Comparison of ENCODE assay signal across 8 cellular contexts in genomic region chr4:77618383-77619241, GRCh38. TPM values are rescaled to one million over a fixed set of nuclear protein-coding genes. Genes with fewer than 3 reads are reported as not detected.
DNase-seq lines count a peak whose midpoint lies in the region; ATAC-seq, FAIRE-seq and TF ChIP-seq lines count a peak whose summit lies in the region.

No MANE protein-coding gene starts in this region.

- H4K20me1 ChIP-seq in OCI-LY1 (ENCODE audit: insufficient read depth, low read length) = no peaks in the 10 kb centered on the region

- no peak for TF ChIP-seq EP300 in esophagus muscularis mucosa (IDR thresholded peaks at IDR 0.05)

- intact Hi-C loops in esophagus muscularis mucosa (cut with DNase I) = loop anchor here (5.0 kb wide), 1 partner anchor 231 kb away; no protein-coding TSS in a partner anchor

- no peaks in the 10 kb centered on the region for H3K9me3 ChIP-seq in OCI-LY1 (ENCODE audit: low read length)
- no peaks in the 10 kb centered on the region for H3K9me3 ChIP-seq in esophagus muscularis mucosa

- no peaks in the 10 kb centered on the region for H3K36me3 Mint-ChIP-seq in naive thymus-derived CD8-positive, alpha-beta T cell

- no peaks in the 10 kb centered on the region for H3F3A ChIP-seq in OCI-LY1 (ENCODE audit: insufficient read depth, low read length)

- H3K4me3 ChIP-seq in OCI-LY1 (ENCODE audit: low read depth, low read length, poor library complexity, severe bottlenecking) = no peak overlapping the region
- H3K4me3 ChIP-seq in esophagus muscularis mucosa = no peak overlapping the region

- TF ChIP-seq CTCF in OCI-LY1 (IDR thresholded peaks at IDR 0.05; ENCODE audit: low read length) = peak; percentile 84
- peak; percentile 67 to 83 (median 68) for TF ChIP-seq CTCF in esophagus muscularis mucosa (IDR thresholded peaks at IDR 0.05)

- H3K79me2 ChIP-seq in OCI-LY1 (ENCODE audit: insufficient read depth, low read length) = no peaks in the 10 kb centered on the region

- H3K27ac ChIP-seq in OCI-LY1 (ENCODE audit: low read depth, low read length, poor library complexity, severe bottlenecking) (no peak overlapping the region), esophagus muscularis mucosa (replicated peaks in 1 of 4) (no peak overlapping the region)

- H3K36me3 ChIP-seq in OCI-LY1 (ENCODE audit: insufficient read depth, low read length) (no peaks in the 10 kb centered on the region), esophagus muscularis mucosa (no peaks in the 10 kb centered on the region)

- peak; percentile 89 for ATAC-seq in GM21515 (IDR thresholded peaks at IDR 0.05; ENCODE audit: unreplicated experiment)
- ATAC-seq in naive thymus-derived CD8-positive, alpha-beta T cell = peak; percentile 70 to 75
- peak; percentile 90 for ATAC-seq in stimulated activated naive CD8-positive, alpha-beta T cell treated with anti-CD3 and anti-CD28 coated beads, Interleukin-15, Interleukin-2, amounts not matched to agents 100 U/mL and 50 U/mL, for 24 hours

- H3K4me1 ChIP-seq in OCI-LY1 (ENCODE audit: insufficient read depth, low read length, severe bottlenecking) = no peaks in the 10 kb centered on the region
- H3K4me1 ChIP-seq in esophagus muscularis mucosa = peaks cover 0 to 9% (median 4%) of the 10 kb centered on the region in 4 donors

- DNase-seq in DMS153 (lab: John Stamatoyannopoulos, UW) (peak; percentile 84), HTR-8/SVneo (ENCODE audit: insufficient read length, low spot score) (peak; percentile 61), esophagus muscularis mucosa (ENCODE audit: extremely low spot score) (no peak)
- peak; percentile 73 for DNase-seq in activated CD8-positive, alpha-beta memory T cell treated with anti-CD3 and anti-CD28 coated beads, Interleukin-2, amount 50 U/mL, for 48 hours
- peak; percentile 11 to 67 (median 46) for DNase-seq in naive thymus-derived CD8-positive, alpha-beta T cell
- peak; percentile 69 for DNase-seq in stimulated activated naive CD8-positive, alpha-beta T cell treated with anti-CD3 and anti-CD28 coated beads, Interleukin-15, Interleukin-2, amounts not matched to agents 100 U/mL and 50 U/mL, for 24 hours

- no peak overlapping the region for H2AFZ ChIP-seq in OCI-LY1 (ENCODE audit: low read length)

- no peaks in the 10 kb centered on the region for H3K9me2 ChIP-seq in OCI-LY1 (ENCODE audit: low read depth, low read length)

- H3K9me3 Mint-ChIP-seq in naive thymus-derived CD8-positive, alpha-beta T cell = peaks cover 0 to 2% (median 0%) of the 10 kb centered on the region in 9 donors

- 24% methylated on average over 9 of the region's 12 CpGs for WGBS in esophagus muscularis mucosa

- peaks cover 5 to 31% (median 9%) of the 10 kb centered on the region in 5 donors for H3K27me3 Mint-ChIP-seq in naive thymus-derived CD8-positive, alpha-beta T cell

- H3K9ac ChIP-seq in OCI-LY1 (ENCODE audit: low read length) = no peak overlapping the region

- POLR2A ChIA-PET in naive thymus-derived CD8-positive, alpha-beta T cell (lab: Charles Lee) = no interaction called here

- H3K4me3 Mint-ChIP-seq in naive thymus-derived CD8-positive, alpha-beta T cell = peak overlapping the region in 1 of 10 donors; percentile 42

- no peak for TF ChIP-seq POLR2A in esophagus muscularis mucosa (IDR thresholded peaks at IDR 0.05; ENCODE audit: low read depth)

- H3K27ac Mint-ChIP-seq in naive thymus-derived CD8-positive, alpha-beta T cell = peak overlapping the region in 1 of 10 donors; percentile 84

- H3K4me2 ChIP-seq in OCI-LY1 (ENCODE audit: low read length) = no peak overlapping the region

- FAIRE-seq in HTR-8/SVneo (lab: Jason Lieb, UNC) = no peak

- 0 out of 2 replicates have a peak, but pooled peaks cover 4% of the 10 kb centered on the region for H3K27me3 ChIP-seq in OCI-LY1 (ENCODE audit: insufficient read depth, low read length)
- no peaks in the 10 kb centered on the region for H3K27me3 ChIP-seq in esophagus muscularis mucosa

- peaks cover 4 to 11% (median 5%) of the 10 kb centered on the region in 4 donors for H3K4me1 Mint-ChIP-seq in naive thymus-derived CD8-positive, alpha-beta T cell

RNA-seq across cellular contexts. Expression of gene CXCL13, which starts 13.0 kb away (rescaled TPM):
- total RNA-seq in esophagus muscularis mucosa = under 1 TPM in 2 of 4 donors, not detected in 2; 0.32 to 0.66 TPM
- total RNA-seq in naive thymus-derived CD8-positive, alpha-beta T cell = not detected
- polyA plus RNA-seq in naive thymus-derived CD8-positive, alpha-beta T cell = not detected
